In the genomic region with DNA sequence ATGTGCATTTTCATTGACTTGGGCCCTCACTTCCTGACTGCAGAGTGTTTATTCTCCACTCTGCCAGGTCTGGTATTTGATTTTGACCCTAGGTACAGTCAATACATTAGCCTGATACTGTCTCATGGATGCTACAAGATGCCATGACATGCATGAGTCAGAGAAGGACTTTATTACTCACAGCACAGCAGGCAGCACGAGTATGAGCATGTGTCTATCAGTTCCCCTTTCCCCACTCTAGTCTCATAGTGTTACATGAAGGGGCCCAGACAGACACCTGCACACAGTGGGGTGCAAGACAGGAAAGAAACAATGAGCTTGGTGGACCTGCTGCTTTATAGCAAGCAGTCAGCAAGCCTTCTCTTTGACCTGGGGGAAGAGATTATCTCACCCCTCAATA, we compare ENCODE assay signal across 8 cellular contexts. TPM values are rescaled to one million over a fixed set of nuclear protein-coding genes. Genes with fewer than 3 reads are reported as not detected.
A peak's percentile ranks its signal among the peaks of the same experiment; 100 is the strongest.
DNase-seq lines count a peak whose midpoint lies in the region; ATAC-seq and TF ChIP-seq lines count a peak whose summit lies in the region.

No MANE protein-coding gene starts in this region.

- H3K27me3 ChIP-seq in ACC112 (ENCODE audit: insufficient read depth, low read length) (no peaks in the 10 kb centered on the region), upper lobe of right lung (no peaks in the 10 kb centered on the region)

- H3K79me2 ChIP-seq in ACC112 (ENCODE audit: control insufficient read depth, insufficient read depth, low read length, unreplicated experiment), result no peaks in the 10 kb centered on the region

- peak overlapping the region; percentile 60; the same call in 1 of the 2 replicates for H3K27ac ChIP-seq in ACC112 (ENCODE audit: low read depth, low read length)
- no peak overlapping the region for H3K27ac ChIP-seq in upper lobe of right lung

- intact Hi-C loops in upper lobe of right lung (cut with DNase I), result no loop called here

- H2AFZ ChIP-seq in ACC112 (ENCODE audit: low read length, unreplicated experiment), result no peak overlapping the region

- H3K36me3 ChIP-seq in ACC112 (ENCODE audit: insufficient read depth, low read length) (0 out of 2 replicates have a peak, but pooled peaks cover 3% of the 10 kb centered on the region), upper lobe of right lung (no peaks in the 10 kb centered on the region)

- DNase-seq in activated CD8-positive, alpha-beta memory T cell treated with anti-CD3 and anti-CD28 coated beads, Interleukin-2, amount 50 U/mL, for 48 hours, result peak; percentile 66
- DNase-seq in upper lobe of right lung (no peak), RPMI8226 (no peak), hippocampal formation (lab: John Stamatoyannopoulos, UW) (no peak)
- DNase-seq in effector CD8-positive, alpha-beta T cell (lab: John Stamatoyannopoulos, UW), result no peak

- H3K4me1 ChIP-seq in ACC112 (ENCODE audit: control insufficient read depth, insufficient read depth, low read length, unreplicated experiment), result peaks cover 54% of the 10 kb centered on the region
- H3K4me1 ChIP-seq in upper lobe of right lung, result peaks cover 6% of the 10 kb centered on the region

- no peak for TF ChIP-seq CTCF in upper lobe of right lung (IDR thresholded peaks at IDR 0.05)

- ATAC-seq in GM19351 (IDR thresholded peaks at IDR 0.05; ENCODE audit: unreplicated experiment) (peak; percentile 97), HG03139 (IDR thresholded peaks at IDR 0.05; ENCODE audit: unreplicated experiment) (peak; percentile 96), upper lobe of right lung (peak; percentile 53)

- H3K4me3 ChIP-seq in ACC112 (ENCODE audit: low read depth, low read length), result no peak overlapping the region
- H3K4me3 ChIP-seq in upper lobe of right lung, result no peak overlapping the region

- no peaks in the 10 kb centered on the region for H3K9me3 ChIP-seq in upper lobe of right lung

RNA-seq across cellular contexts. Expression of gene ITGA2, which starts 19.6 kb away (rescaled TPM):
- total RNA-seq in upper lobe of right lung, result 17.7 TPM
